Comparison of ENCODE assay signal across 26 cellular contexts in genomic region chr11:132878111-132878510, GRCh38.
"Had no signal": no experiment of that assay in that cellular context is flagged by ENCODE, and none has a peak within 500 bp of the region (broad histone marks: within the 10 kb centered on the region; RNA-seq: fewer than 3 reads in every experiment).

No MANE protein-coding gene starts in this region.

- H3K4me1 ChIP-seq: stomach, suprapubic skin, testis, thyroid gland, tibial artery, tibial nerve, transverse colon, upper lobe of left lung, upper lobe of right lung, uterus, vagina had no signal

- H3K9me3 ChIP-seq: stomach, suprapubic skin, testis, thoracic aorta, thyroid gland, tibial artery, tibial nerve, transverse colon, upper lobe of left lung, upper lobe of right lung, uterus, vagina had no signal

- ATAC-seq: stimulated activated effector memory CD8-positive, alpha-beta T cell treated with anti-CD3 and anti-CD28 coated beads, Interleukin-12 subunit alpha, Interleukin-12 subunit beta, amount 100 ng/mL, for 72 hours; stimulated activated memory B cell treated with anti-CD40 and anti-IgM and Interleukin-4, amounts not matched to agents 10 μg/mL and 1 μg/mL and 100 μg/mL, for 72 hours; stimulated activated naive B cell treated with anti-CD40 and anti-IgM and Interleukin-4, amounts not matched to agents 10 μg/mL and 1 μg/mL and 100 μg/mL, for 72 hours; stimulated activated naive CD8-positive, alpha-beta T cell treated with anti-CD3 and anti-CD28 coated beads, Interleukin-15, amount 100 ng/mL, for 72 hours; stimulated activated naive CD8-positive, alpha-beta T cell treated with anti-CD3 and anti-CD28 coated beads, Interleukin-15, Interleukin-2, amounts not matched to agents 100 U/mL and 50 U/mL, for 24 hours; upper lobe of right lung had no signal

- H3K4me3 ChIP-seq: stomach, suprapubic skin, testis, thoracic aorta, thyroid gland, tibial artery, tibial nerve, transverse colon, upper lobe of left lung, upper lobe of right lung, uterus, vagina had no signal

- DNase-seq: stimulated activated CD4-positive, alpha-beta T cell treated with anti-CD3 and anti-CD28 coated beads, Interleukin-2, amount 100 ng/mL, for 48 hours; stimulated activated CD4-positive, alpha-beta T cell treated with anti-CD3 and anti-CD28 coated beads, Interleukin-4, amount 100 ng/mL, for 1 hour; stimulated activated CD4-positive, alpha-beta T cell treated with anti-CD3 and anti-CD28 coated beads, Interleukin-4, amount 100 ng/mL, for 24 hours; stimulated activated CD4-positive, alpha-beta T cell treated with anti-CD3 and anti-CD28 coated beads, Interleukin-4, amount 100 ng/mL, for 4 hours; stimulated activated CD8-positive, alpha-beta memory T cell treated with anti-CD3 and anti-CD28 coated beads, Interleukin-4, amount 100 ng/mL, for 48 hours; stimulated activated naive B cell treated with anti-CD40 and anti-IgM and Interleukin-4, amounts not matched to agents 10 μg/mL and 1 μg/mL and 100 μg/mL, for 72 hours; stimulated activated naive CD4-positive, alpha-beta T cell; stimulated activated naive CD4-positive, alpha-beta T cell treated with Interleukin-2 at 50 U/mL for 16 hours; stimulated activated naive CD8-positive, alpha-beta T cell treated with anti-CD3 and anti-CD28 coated beads, Interleukin-15, amount 100 ng/mL, for 72 hours; stimulated activated naive CD8-positive, alpha-beta T cell treated with anti-CD3 and anti-CD28 coated beads, Interleukin-15, Interleukin-2, amounts not matched to agents 100 U/mL and 50 U/mL, for 24 hours; stomach; testis; thyroid gland; tibial artery; transverse colon; trophoblast cell; upper lobe of left lung; upper lobe of right lung; uterus had no signal

- FAIRE-seq: urothelium cell line had no signal

- H3K36me3 ChIP-seq: stomach, suprapubic skin, thoracic aorta, thyroid gland, tibial artery, tibial nerve, transverse colon, upper lobe of left lung, upper lobe of right lung, uterus, vagina had no signal

- H3K27ac ChIP-seq: stomach, suprapubic skin, testis, thoracic aorta, thyroid gland, tibial artery, tibial nerve, transverse colon, upper lobe of left lung, upper lobe of right lung, uterus, vagina had no signal

- H3K27me3 ChIP-seq: stomach, suprapubic skin, testis, thyroid gland, tibial artery, tibial nerve, transverse colon, upper lobe of left lung, upper lobe of right lung, uterus, vagina had no signal
